Comparison of ENCODE assay signal across 1 cellular context in genomic region chr9:119298076-119298853, GRCh38.
TF ChIP-seq lines count a peak whose summit lies in the region.

No MANE protein-coding gene starts in this region.

TF ChIP-seq in WTC11, 78 proteins besides CTCF, POLR2A, EP300 and RAD21 (continued from another document):
- TF ChIP-seq ZNF532 (CRISPR knock-in tag; IDR thresholded peaks at IDR 0.05; ENCODE audit: borderline replicate concordance) (no peak), USF1 (CRISPR knock-in tag; IDR thresholded peaks at IDR 0.05) (no peak), HMGA2 (CRISPR knock-in tag; IDR thresholded peaks at IDR 0.05) (no peak), EMX1 (CRISPR knock-in tag; IDR thresholded peaks at IDR 0.05) (no peak), RORB (CRISPR knock-in tag; IDR thresholded peaks at IDR 0.05) (no peak)
- TF ChIP-seq, protein P1, sequence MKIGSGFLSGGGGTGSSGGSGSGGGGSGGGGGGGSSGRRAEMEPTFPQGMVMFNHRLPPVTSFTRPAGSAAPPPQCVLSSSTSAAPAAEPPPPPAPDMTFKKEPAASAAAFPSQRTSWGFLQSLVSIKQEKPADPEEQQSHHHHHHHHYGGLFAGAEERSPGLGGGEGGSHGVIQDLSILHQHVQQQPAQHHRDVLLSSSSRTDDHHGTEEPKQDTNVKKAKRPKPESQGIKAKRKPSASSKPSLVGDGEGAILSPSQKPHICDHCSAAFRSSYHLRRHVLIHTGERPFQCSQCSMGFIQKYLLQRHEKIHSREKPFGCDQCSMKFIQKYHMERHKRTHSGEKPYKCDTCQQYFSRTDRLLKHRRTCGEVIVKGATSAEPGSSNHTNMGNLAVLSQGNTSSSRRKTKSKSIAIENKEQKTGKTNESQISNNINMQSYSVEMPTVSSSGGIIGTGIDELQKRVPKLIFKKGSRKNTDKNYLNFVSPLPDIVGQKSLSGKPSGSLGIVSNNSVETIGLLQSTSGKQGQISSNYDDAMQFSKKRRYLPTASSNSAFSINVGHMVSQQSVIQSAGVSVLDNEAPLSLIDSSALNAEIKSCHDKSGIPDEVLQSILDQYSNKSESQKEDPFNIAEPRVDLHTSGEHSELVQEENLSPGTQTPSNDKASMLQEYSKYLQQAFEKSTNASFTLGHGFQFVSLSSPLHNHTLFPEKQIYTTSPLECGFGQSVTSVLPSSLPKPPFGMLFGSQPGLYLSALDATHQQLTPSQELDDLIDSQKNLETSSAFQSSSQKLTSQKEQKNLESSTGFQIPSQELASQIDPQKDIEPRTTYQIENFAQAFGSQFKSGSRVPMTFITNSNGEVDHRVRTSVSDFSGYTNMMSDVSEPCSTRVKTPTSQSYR (CRISPR knock-in tag; IDR thresholded peaks at IDR 0.05) = no peak
